ENCODE assay signal across 1 cellular context in the genomic region with DNA sequence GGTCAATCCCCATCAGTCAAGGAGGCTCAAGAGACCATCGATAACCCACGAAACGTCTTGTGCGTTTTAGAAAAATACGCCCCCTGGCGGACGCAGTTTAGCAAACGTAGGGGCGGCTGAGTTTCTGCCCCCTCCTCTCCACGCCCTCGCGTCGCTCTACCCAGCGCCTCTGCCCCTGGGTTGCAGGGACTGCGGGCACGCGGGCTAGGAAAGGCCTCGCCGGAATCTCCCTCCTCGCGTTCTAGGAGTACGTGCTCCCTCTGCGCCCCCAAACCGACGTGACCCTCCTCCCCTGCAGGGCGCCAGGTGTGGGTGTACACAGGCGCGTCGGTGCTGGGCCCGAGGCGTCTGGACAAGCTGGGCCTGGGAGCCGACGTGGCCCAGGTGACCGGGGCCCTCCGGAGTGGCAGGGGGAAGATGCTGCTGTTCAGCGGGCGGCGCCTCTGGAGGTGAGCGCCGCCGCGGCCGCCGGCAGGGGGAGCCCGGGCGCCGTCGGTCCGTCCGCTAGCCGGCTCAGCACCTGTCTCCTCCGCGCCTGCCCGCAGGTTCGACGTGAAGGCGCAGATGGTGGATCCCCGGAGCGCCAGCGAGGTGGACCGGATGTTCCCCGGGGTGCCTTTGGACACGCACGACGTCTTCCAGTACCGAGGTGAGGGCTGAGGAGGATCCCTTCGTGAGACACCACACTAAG.
A peak's percentile ranks its signal among the peaks of the same experiment; 100 is the strongest.
TF ChIP-seq lines count a peak whose summit lies in the region.

No MANE protein-coding gene starts in this region.

TF ChIP-seq in HepG2, 621 proteins besides CTCF, POLR2A, EP300 and RAD21 (continued from another document and continues in another):
- TF ChIP-seq, protein P1, sequence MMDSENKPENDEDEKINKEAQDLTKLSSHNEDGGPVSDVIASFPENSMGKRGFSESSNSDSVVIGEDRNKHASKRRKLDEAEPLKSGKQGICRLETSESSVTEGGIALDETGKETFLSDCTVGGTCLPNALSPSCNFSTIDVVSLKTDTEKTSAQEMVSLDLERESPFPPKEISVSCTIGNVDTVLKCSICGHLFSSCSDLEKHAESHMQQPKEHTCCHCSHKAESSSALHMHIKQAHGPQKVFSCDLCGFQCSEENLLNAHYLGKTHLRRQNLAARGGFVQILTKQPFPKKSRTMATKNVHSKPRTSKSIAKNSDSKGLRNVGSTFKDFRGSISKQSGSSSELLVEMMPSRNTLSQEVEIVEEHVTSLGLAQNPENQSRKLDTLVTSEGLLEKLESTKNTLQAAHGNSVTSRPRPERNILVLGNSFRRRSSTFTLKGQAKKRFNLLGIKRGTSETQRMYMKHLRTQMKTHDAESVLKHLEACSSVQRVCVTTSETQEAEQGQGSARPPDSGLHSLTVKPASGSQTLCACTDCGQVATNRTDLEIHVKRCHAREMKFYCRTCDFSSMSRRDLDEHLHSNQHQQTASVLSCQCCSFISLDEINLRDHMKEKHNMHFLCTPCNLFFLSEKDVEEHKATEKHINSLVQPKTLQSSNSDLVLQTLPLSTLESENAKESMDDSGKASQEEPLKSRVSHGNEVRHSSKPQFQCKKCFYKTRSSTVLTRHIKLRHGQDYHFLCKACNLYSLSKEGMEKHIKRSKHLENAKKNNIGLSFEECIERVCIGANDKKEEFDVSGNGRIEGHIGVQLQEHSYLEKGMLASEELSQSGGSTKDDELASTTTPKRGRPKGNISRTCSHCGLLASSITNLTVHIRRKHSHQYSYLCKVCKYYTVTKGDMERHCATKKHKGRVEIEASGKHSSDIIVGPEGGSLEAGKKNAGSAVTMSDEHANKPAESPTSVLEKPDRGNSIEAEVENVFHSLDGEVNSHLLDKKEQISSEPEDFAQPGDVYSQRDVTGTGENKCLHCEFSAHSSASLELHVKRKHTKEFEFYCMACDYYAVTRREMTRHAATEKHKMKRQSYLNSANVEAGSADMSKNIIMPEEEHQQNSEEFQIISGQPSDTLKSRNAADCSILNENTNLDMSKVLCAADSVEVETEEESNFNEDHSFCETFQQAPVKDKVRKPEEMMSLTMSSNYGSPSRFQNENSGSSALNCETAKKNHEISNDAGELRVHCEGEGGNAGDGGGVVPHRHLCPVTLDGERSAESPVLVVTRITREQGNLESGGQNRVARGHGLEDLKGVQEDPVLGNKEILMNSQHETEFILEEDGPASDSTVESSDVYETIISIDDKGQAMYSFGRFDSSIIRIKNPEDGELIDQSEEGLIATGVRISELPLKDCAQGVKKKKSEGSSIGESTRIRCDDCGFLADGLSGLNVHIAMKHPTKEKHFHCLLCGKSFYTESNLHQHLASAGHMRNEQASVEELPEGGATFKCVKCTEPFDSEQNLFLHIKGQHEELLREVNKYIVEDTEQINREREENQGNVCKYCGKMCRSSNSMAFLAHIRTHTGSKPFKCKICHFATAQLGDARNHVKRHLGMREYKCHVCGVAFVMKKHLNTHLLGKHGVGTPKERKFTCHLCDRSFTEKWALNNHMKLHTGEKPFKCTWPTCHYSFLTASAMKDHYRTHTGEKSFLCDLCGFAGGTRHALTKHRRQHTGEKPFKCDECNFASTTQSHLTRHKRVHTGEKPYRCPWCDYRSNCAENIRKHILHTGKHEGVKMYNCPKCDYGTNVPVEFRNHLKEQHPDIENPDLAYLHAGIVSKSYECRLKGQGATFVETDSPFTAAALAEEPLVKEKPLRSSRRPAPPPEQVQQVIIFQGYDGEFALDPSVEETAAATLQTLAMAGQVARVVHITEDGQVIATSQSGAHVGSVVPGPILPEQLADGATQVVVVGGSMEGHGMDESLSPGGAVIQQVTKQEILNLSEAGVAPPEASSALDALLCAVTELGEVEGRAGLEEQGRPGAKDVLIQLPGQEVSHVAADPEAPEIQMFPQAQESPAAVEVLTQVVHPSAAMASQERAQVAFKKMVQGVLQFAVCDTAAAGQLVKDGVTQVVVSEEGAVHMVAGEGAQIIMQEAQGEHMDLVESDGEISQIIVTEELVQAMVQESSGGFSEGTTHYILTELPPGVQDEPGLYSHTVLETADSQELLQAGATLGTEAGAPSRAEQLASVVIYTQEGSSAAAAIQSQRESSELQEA (CRISPR knock-in tag; IDR thresholded peaks at IDR 0.05; ENCODE audit: not compliant biosample characterization): no peak
- TF ChIP-seq, protein P2, sequence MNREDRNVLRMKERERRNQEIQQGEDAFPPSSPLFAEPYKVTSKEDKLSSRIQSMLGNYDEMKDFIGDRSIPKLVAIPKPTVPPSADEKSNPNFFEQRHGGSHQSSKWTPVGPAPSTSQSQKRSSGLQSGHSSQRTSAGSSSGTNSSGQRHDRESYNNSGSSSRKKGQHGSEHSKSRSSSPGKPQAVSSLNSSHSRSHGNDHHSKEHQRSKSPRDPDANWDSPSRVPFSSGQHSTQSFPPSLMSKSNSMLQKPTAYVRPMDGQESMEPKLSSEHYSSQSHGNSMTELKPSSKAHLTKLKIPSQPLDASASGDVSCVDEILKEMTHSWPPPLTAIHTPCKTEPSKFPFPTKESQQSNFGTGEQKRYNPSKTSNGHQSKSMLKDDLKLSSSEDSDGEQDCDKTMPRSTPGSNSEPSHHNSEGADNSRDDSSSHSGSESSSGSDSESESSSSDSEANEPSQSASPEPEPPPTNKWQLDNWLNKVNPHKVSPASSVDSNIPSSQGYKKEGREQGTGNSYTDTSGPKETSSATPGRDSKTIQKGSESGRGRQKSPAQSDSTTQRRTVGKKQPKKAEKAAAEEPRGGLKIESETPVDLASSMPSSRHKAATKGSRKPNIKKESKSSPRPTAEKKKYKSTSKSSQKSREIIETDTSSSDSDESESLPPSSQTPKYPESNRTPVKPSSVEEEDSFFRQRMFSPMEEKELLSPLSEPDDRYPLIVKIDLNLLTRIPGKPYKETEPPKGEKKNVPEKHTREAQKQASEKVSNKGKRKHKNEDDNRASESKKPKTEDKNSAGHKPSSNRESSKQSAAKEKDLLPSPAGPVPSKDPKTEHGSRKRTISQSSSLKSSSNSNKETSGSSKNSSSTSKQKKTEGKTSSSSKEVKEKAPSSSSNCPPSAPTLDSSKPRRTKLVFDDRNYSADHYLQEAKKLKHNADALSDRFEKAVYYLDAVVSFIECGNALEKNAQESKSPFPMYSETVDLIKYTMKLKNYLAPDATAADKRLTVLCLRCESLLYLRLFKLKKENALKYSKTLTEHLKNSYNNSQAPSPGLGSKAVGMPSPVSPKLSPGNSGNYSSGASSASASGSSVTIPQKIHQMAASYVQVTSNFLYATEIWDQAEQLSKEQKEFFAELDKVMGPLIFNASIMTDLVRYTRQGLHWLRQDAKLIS (CRISPR knock-in tag; IDR thresholded peaks at IDR 0.05): 0 out of 2 replicates have a peak, but pooled peaks have one; percentile 22
- no peak for TF ChIP-seq U2AF2 (IDR thresholded peaks at IDR 0.05; ENCODE audit: low read depth, low read length)
- peak; percentile 86; the same call in 1 of the 2 replicates for TF ChIP-seq HOXA7 (CRISPR knock-in tag; IDR thresholded peaks at IDR 0.05)
- TF ChIP-seq ATF1 (CRISPR knock-in tag; IDR thresholded peaks at IDR 0.05): no peak
- TF ChIP-seq, protein P3, sequence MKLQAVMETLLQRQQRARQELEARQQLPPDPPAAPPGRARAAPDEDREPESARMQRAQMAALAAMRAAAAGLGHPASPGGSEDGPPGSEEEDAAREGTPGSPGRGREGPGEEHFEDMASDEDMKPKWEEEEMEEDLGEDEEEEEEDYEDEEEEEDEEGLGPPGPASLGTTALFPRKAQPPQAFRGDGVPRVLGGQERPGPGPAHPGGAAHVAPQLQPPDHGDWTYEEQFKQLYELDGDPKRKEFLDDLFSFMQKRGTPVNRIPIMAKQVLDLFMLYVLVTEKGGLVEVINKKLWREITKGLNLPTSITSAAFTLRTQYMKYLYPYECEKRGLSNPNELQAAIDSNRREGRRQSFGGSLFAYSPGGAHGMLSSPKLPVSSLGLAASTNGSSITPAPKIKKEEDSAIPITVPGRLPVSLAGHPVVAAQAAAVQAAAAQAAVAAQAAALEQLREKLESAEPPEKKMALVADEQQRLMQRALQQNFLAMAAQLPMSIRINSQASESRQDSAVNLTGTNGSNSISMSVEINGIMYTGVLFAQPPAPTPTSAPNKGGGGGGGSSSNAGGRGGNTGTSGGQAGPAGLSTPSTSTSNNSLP (IDR thresholded peaks at IDR 0.05; ENCODE audit: low read depth, low read length): no peak
- TF ChIP-seq, protein P4, sequence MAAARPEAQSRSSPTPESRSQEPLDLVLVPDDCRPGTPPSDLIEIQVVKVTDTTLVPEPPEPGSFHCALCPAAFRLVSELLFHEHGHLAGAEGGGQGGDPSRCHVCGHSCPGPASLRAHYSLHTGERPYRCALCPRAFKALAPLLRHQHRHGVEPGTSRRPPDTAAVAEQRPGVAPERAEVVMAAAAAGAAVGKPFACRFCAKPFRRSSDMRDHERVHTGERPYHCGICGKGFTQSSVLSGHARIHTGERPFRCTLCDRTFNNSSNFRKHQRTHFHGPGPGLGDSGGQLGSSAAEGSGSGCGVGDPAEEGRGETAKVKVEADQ (CRISPR knock-in tag; IDR thresholded peaks at IDR 0.05; ENCODE audit: borderline replicate concordance): no peak; the same call in 1 of the 2 replicates
- no peak for TF ChIP-seq ZNF264 (CRISPR knock-in tag; IDR thresholded peaks at IDR 0.05)
- TF ChIP-seq, protein P5, sequence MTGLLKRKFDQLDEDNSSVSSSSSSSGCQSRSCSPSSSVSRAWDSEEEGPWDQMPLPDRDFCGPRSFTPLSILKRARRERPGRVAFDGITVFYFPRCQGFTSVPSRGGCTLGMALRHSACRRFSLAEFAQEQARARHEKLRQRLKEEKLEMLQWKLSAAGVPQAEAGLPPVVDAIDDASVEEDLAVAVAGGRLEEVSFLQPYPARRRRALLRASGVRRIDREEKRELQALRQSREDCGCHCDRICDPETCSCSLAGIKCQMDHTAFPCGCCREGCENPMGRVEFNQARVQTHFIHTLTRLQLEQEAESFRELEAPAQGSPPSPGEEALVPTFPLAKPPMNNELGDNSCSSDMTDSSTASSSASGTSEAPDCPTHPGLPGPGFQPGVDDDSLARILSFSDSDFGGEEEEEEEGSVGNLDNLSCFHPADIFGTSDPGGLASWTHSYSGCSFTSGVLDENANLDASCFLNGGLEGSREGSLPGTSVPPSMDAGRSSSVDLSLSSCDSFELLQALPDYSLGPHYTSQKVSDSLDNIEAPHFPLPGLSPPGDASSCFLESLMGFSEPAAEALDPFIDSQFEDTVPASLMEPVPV (CRISPR knock-in tag; IDR thresholded peaks at IDR 0.05): peak; percentile 81; the same call in 1 of the 2 replicates
- peak; percentile 34; the same call in 1 of the 2 replicates for TF ChIP-seq ZBTB3 (CRISPR knock-in tag; IDR thresholded peaks at IDR 0.05; ENCODE audit: borderline replicate concordance, low read depth)
- TF ChIP-seq ZNF747 (CRISPR knock-in tag; IDR thresholded peaks at IDR 0.05; ENCODE audit: borderline replicate concordance): peak; percentile 52; the same call in 1 of the 2 replicates
- no peak for TF ChIP-seq ZBTB1 (CRISPR knock-in tag; IDR thresholded peaks at IDR 0.05; ENCODE audit: borderline replicate concordance)
- TF ChIP-seq SRSF4 (IDR thresholded peaks at IDR 0.05; ENCODE audit: low read depth, low read length, poor library complexity, severe bottlenecking): no peak
- TF ChIP-seq MYC (CRISPR knock-in tag; IDR thresholded peaks at IDR 0.05; ENCODE audit: borderline replicate concordance): peak; percentile 69; the same call in 1 of the 2 replicates
- no peak for TF ChIP-seq ZNF790 (CRISPR knock-in tag; IDR thresholded peaks at IDR 0.05; ENCODE audit: borderline replicate concordance)
- TF ChIP-seq ZNF709 (CRISPR knock-in tag; IDR thresholded peaks at IDR 0.05): peak; percentile 73; the same call in 1 of the 2 replicates
- 0 out of 2 replicates have a peak, but pooled peaks have one; percentile 85 for TF ChIP-seq RFXAP (CRISPR knock-in tag; IDR thresholded peaks at IDR 0.05; ENCODE audit: borderline replicate concordance)
- peak; percentile 12; the same call in 1 of the 2 replicates for TF ChIP-seq CBX5 (CRISPR knock-in tag; IDR thresholded peaks at IDR 0.05; ENCODE audit: borderline replicate concordance)
- TF ChIP-seq, protein P6, sequence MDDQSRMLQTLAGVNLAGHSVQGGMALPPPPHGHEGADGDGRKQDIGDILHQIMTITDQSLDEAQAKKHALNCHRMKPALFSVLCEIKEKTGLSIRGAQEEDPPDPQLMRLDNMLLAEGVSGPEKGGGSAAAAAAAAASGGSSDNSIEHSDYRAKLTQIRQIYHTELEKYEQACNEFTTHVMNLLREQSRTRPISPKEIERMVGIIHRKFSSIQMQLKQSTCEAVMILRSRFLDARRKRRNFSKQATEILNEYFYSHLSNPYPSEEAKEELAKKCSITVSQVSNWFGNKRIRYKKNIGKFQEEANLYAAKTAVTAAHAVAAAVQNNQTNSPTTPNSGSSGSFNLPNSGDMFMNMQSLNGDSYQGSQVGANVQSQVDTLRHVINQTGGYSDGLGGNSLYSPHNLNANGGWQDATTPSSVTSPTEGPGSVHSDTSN (CRISPR knock-in tag; IDR thresholded peaks at IDR 0.05; ENCODE audit: borderline replicate concordance): peak; percentile 36; the same call in 1 of the 2 replicates
- TF ChIP-seq AHR (CRISPR knock-in tag; IDR thresholded peaks at IDR 0.05): peak; percentile 66; the same call in 1 of the 2 replicates
- peak; percentile 52; the same call in 1 of the 2 replicates for TF ChIP-seq GFI1 (CRISPR knock-in tag; IDR thresholded peaks at IDR 0.05; ENCODE audit: borderline replicate concordance)
- TF ChIP-seq HES4 (CRISPR knock-in tag; IDR thresholded peaks at IDR 0.05; ENCODE audit: borderline replicate concordance): peak; percentile 85; the same call in 1 of the 2 replicates
- TF ChIP-seq TGIF2 (CRISPR knock-in tag; IDR thresholded peaks at IDR 0.05): 0 out of 2 replicates have a peak, but pooled peaks have one; percentile 50
- TF ChIP-seq KAT7 (CRISPR knock-in tag; IDR thresholded peaks at IDR 0.05; ENCODE audit: borderline replicate concordance): peak; percentile 40; the same call in 1 of the 2 replicates
- TF ChIP-seq NR2F2 (IDR thresholded peaks at IDR 0.05; ENCODE audit: borderline replicate concordance, low read depth): no peak
- TF ChIP-seq ZNF256 (CRISPR knock-in tag; conservative IDR thresholded peaks at IDR 0.05): 0 out of 2 replicates have a peak, but pooled peaks have one; percentile 83
- peak; percentile 100 for TF ChIP-seq ZNF777 (CRISPR knock-in tag; IDR thresholded peaks at IDR 0.05)
- no peak for TF ChIP-seq ARNT (IDR thresholded peaks at IDR 0.05)
